Comparison of ENCODE assay signal across 14 cellular contexts in the genomic region with DNA sequence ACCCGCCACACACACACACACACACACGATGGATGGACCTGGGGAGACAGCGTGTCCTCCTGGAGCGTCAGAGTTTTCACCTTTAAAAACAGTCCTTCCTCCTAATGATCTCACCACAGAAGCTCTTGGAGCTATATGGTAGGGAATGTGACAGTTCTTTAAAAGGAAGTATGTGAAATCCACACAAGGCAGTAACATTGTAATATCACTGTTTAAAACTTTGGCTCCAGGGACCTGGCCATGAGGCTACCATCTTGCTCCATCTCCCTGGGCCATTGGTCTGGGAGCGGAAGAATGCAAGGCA.
DNase-seq lines count a peak whose midpoint lies in the region; TF ChIP-seq lines count a peak whose summit lies in the region.
"Had no signal": no experiment of that assay in that cellular context is flagged by ENCODE, and none has a peak within 500 bp of the region (broad histone marks: within the 10 kb centered on the region; RNA-seq: fewer than 3 reads in every experiment).

No MANE protein-coding gene starts in this region.

- peaks cover 42% of the 10 kb centered on the region for H3K4me1 ChIP-seq in skeletal muscle satellite cell (ENCODE audit: control insufficient read depth, insufficient read depth, low read length)
- peaks cover 0 to 20% (median 11%) of the 10 kb centered on the region in 4 donors for H3K4me1 ChIP-seq in tibial nerve

- H3K9me3 ChIP-seq in skeletal muscle satellite cell (replicated peaks; ENCODE audit: low read length): no peaks in the 10 kb centered on the region
- H3K9me3 ChIP-seq in tibial nerve: peaks cover 0 to 9% (median 2%) of the 10 kb centered on the region in 4 donors

- WGBS in tibial nerve, 2 donors: 88 to 92% methylated on average over 5 of the region's 5 CpGs

- TF ChIP-seq POLR2A in tibial nerve (IDR thresholded peaks at IDR 0.05): no peak

- no peak overlapping the region for H3K27ac Mint-ChIP-seq in activated CD4-positive, alpha-beta memory T cell treated with anti-CD3 and anti-CD28 coated beads, Interleukin-2, amount 10 ng/mL, durations not matched to agents 7 days and 5 days
- H3K27ac Mint-ChIP-seq: naive thymus-derived CD4-positive, alpha-beta T cell had no signal

- TF ChIP-seq EP300 in tibial nerve (IDR thresholded peaks at IDR 0.05): no peak

- peak overlapping the region; percentile 44 for H3K9ac ChIP-seq in skeletal muscle satellite cell (ENCODE audit: low read depth, low read length)

- POLR2A ChIA-PET in RWPE1 (lab: Yijun Ruan, JAX; ENCODE audit: low non-redundant PET): no interaction called here
- POLR2A ChIA-PET in activated CD4-positive, alpha-beta memory T cell treated with anti-CD3 and anti-CD28 coated beads, Interleukin-2, amount 10 ng/mL, durations not matched to agents 7 days and 5 days (lab: Charles Lee): no interaction called here

- no peak for DNase-seq in GM12865 (ENCODE audit: low read depth)
- DNase-seq in RWPE1 (ENCODE audit: low spot score): no peak
- DNase-seq in epithelial cell of prostate (ENCODE audit: low read depth, low spot score): no peak
- no peak for DNase-seq in tibial nerve (ENCODE audit: low spot score in 2 of 2)
- no peak for DNase-seq in activated CD4-positive, CD25-positive, alpha-beta regulatory T cell treated with anti-CD3 and anti-CD28 coated beads, Interleukin-2, amount 50 U/mL, for 72 hours
- no peak for DNase-seq in activated CD4-positive, alpha-beta T cell treated with anti-CD3 and anti-CD28 coated beads, Interleukin-2, amount 50 U/mL, for 48 hours
- DNase-seq in activated CD4-positive, alpha-beta memory T cell treated with anti-CD3 and anti-CD28 coated beads, Interleukin-2, amount 10 ng/mL, durations not matched to agents 7 days and 5 days: no peak
- DNase-seq: H9; naive thymus-derived CD4-positive, alpha-beta T cell; NCI-H187 had no signal

- peak overlapping the region; percentile 71 for H3K4me2 ChIP-seq in skeletal muscle satellite cell (ENCODE audit: low read length)

- H3K36me3 ChIP-seq in skeletal muscle satellite cell (ENCODE audit: insufficient read depth, low read length): no peaks in the 10 kb centered on the region
- H3K36me3 ChIP-seq in tibial nerve: peaks cover 0 to 29% (median 0%) of the 10 kb centered on the region in 3 donors
- H3K36me3 ChIP-seq: left ventricle myocardium inferior had no signal

- CTCF ChIA-PET in RWPE1 (lab: Yijun Ruan, JAX): interaction anchor here (0.9 kb wide), 1 partner anchor 126 kb away, joined by 4 read pairs; no protein-coding TSS in a partner anchor
- CTCF ChIA-PET in activated CD4-positive, alpha-beta memory T cell treated with anti-CD3 and anti-CD28 coated beads, Interleukin-2, amount 10 ng/mL, durations not matched to agents 7 days and 5 days (lab: Charles Lee): no interaction called here

- H3K27me3 Mint-ChIP-seq in activated CD4-positive, alpha-beta memory T cell treated with anti-CD3 and anti-CD28 coated beads, Interleukin-2, amount 10 ng/mL, durations not matched to agents 7 days and 5 days: no peaks in the 10 kb centered on the region

- peaks cover 7% of the 10 kb centered on the region for H3K9me3 Mint-ChIP-seq in activated CD4-positive, alpha-beta memory T cell treated with anti-CD3 and anti-CD28 coated beads, Interleukin-2, amount 10 ng/mL, durations not matched to agents 7 days and 5 days

- peaks cover 5% of the 10 kb centered on the region for H3K36me3 Mint-ChIP-seq in activated CD4-positive, alpha-beta memory T cell treated with anti-CD3 and anti-CD28 coated beads, Interleukin-2, amount 10 ng/mL, durations not matched to agents 7 days and 5 days (ENCODE audit: low read depth)

- TF ChIP-seq CTCF in GM12865 (IDR thresholded peaks at IDR 0.05; ENCODE audit: insufficient read depth, low read depth, low read length, missing control alignments) (no peak), RWPE1 (conservative IDR thresholded peaks at IDR 0.05; ENCODE audit: low read depth) (no peak), tibial nerve (IDR thresholded peaks at IDR 0.05) (no peak)

- peaks cover 29% of the 10 kb centered on the region for H3K4me1 Mint-ChIP-seq in activated CD4-positive, alpha-beta memory T cell treated with anti-CD3 and anti-CD28 coated beads, Interleukin-2, amount 10 ng/mL, durations not matched to agents 7 days and 5 days

- H3K27ac ChIP-seq in RWPE1 (peak overlapping the region; percentile 76), epithelial cell of prostate (peak overlapping the region; percentile 81), tibial nerve (no peak overlapping the region)
- H3K27ac ChIP-seq: left ventricle myocardium inferior, SK-N-MC had no signal

- H3K4me3 ChIP-seq in GM12865 (ENCODE audit: low read depth, low read length) (peak overlapping the region; percentile 63), skeletal muscle satellite cell (ENCODE audit: low read length) (peak overlapping the region; percentile 47), tibial nerve (no peak overlapping the region)
- H3K4me3 ChIP-seq: left ventricle myocardium inferior, SK-N-MC, stomach had no signal

- no peaks in the 10 kb centered on the region for H3K27me3 ChIP-seq in skeletal muscle satellite cell (ENCODE audit: control insufficient read depth, insufficient read depth, low read length)
- no peaks in the 10 kb centered on the region for H3K27me3 ChIP-seq in tibial nerve
- H3K27me3 ChIP-seq: stomach had no signal

- H3K4me3 Mint-ChIP-seq in activated CD4-positive, alpha-beta memory T cell treated with anti-CD3 and anti-CD28 coated beads, Interleukin-2, amount 10 ng/mL, durations not matched to agents 7 days and 5 days: no peak overlapping the region
- H3K4me3 Mint-ChIP-seq: H9; naive thymus-derived CD4-positive, alpha-beta T cell had no signal

Comparison
In these comparisons a context has a peak if more than half of its experiments do, and no peak if none do; other contexts are left out.
1. H3K4me3 ChIP-seq: peak in GM12865 (single experiment) and skeletal muscle satellite cell (single experiment); none in tibial nerve (0 of 4).
2. H3K27ac ChIP-seq: peak in RWPE1 (single experiment) and epithelial cell of prostate (single experiment); none in tibial nerve (0 of 4).